Comparison of ENCODE assay signal across 23 cellular contexts in the genomic region with DNA sequence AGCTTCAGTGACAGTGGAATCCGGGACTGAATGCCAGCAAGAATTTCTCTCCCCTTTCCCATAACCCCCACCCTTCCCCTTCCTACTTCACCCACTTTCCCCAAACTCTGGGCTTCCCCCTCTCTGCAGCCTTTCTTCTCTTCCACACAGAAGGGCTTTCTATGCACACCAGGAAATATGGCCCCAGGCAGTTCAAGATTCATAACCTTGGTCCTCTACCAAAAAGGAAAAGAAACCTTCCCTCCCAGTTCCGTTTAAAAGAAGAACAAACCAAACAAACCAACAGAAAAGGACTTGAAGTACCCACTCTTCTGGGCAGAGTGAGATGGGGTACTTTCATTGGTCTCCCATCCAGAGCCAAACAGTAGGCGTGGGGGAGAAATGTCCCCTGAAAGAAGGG.
DNase-seq lines count a peak whose midpoint lies in the region; ATAC-seq and TF ChIP-seq lines count a peak whose summit lies in the region.
"Had no signal": no experiment of that assay in that cellular context is flagged by ENCODE, and none has a peak within 500 bp of the region (broad histone marks: within the 10 kb centered on the region; RNA-seq: fewer than 3 reads in every experiment).

No MANE protein-coding gene starts in this region.

- ATAC-seq in HG03354 (IDR thresholded peaks at IDR 0.05; ENCODE audit: poor library complexity, severe bottlenecking, unreplicated experiment): no peak
- ATAC-seq: activated T-cell treated with anti-CD3 and anti-CD28 coated beads, Interleukin-2, amount 50 U/mL, for 72 hours; left lung; naive thymus-derived CD8-positive, alpha-beta T cell had no signal

- no peaks in the 10 kb centered on the region for H3K27me3 Mint-ChIP-seq in chondrocyte (ENCODE audit: low read depth)

- H3K36me3 ChIP-seq in HEK293 (ENCODE audit: control insufficient read depth in 2 of 2, insufficient read depth in 1 of 2, low read length in 2 of 2): no peaks in the 10 kb centered on the region
- no peaks in the 10 kb centered on the region for H3K36me3 ChIP-seq in osteoblast (ENCODE audit: insufficient read depth, low read length)
- H3K36me3 ChIP-seq: left lung, WERI-Rb-1 had no signal

- no peaks in the 10 kb centered on the region for H3K27me3 ChIP-seq in osteoblast (ENCODE audit: insufficient read depth, low read length)

- H3K4me1 ChIP-seq in HEK293 (ENCODE audit: control insufficient read depth, insufficient read depth, low read length): no peaks in the 10 kb centered on the region
- peaks cover 55% of the 10 kb centered on the region for H3K4me1 ChIP-seq in osteoblast (ENCODE audit: insufficient read depth, low read length)
- H3K4me1 ChIP-seq: parathyroid adenoma had no signal

- peaks cover 57% of the 10 kb centered on the region for H3K4me1 Mint-ChIP-seq in chondrocyte (ENCODE audit: low read depth)

- H3K36me3 Mint-ChIP-seq in chondrocyte (ENCODE audit: low read depth): peaks cover 6% of the 10 kb centered on the region

- H3K9me3 ChIP-seq in HEK293 (ENCODE audit: control insufficient read depth, insufficient read depth, low read depth, low read length) (no peaks in the 10 kb centered on the region), osteoblast (ENCODE audit: low read depth, low read length) (no peaks in the 10 kb centered on the region)
- H3K9me3 ChIP-seq: left lung had no signal

- no peaks in the 10 kb centered on the region for H4K20me1 ChIP-seq in osteoblast (ENCODE audit: insufficient read depth, low read length)

- H3K27ac ChIP-seq in HEK293 (ENCODE audit: extremely low read depth, low read depth, low read length): no peak overlapping the region
- H3K27ac ChIP-seq in osteoblast (ENCODE audit: low read depth, low read length): peak overlapping the region; percentile 8
- H3K27ac ChIP-seq: HL-60, left lung, WERI-Rb-1 had no signal

- no peak overlapping the region for H3K4me3 ChIP-seq in AG10803 (ENCODE audit: low read length)
- no peak overlapping the region for H3K4me3 ChIP-seq in HEK293 (ENCODE audit: low read depth, low read length)
- H3K4me3 ChIP-seq in osteoblast (ENCODE audit: insufficient read depth, low read length): no peak overlapping the region
- H3K4me3 ChIP-seq: left lung had no signal

- DNase-seq in AG10803 (ENCODE audit: low read depth): peak; percentile 39
- no peak for DNase-seq in chondrocyte (ENCODE audit: low spot score)
- no peak for DNase-seq in osteoblast (ENCODE audit: insufficient read length, low spot score, missing footprints)
- DNase-seq in ureter (ENCODE audit: low spot score): no peak
- no peak for DNase-seq in stimulated activated naive CD4-positive, alpha-beta T cell (lab: John Stamatoyannopoulos, UW)
- DNase-seq in kidney glomerular epithelial cell (lab: John Stamatoyannopoulos, UW): no peak
- DNase-seq: activated CD4-positive, alpha-beta T cell treated with anti-CD3 and anti-CD28 coated beads, Interleukin-2, amount 10 ng/mL, durations not matched to agents 7 days and 5 days; activated naive CD4-positive, alpha-beta T cell treated with anti-CD3 and anti-CD28 coated beads, Interleukin-2, amount 50 U/mL, for 16 hours; activated T-cell treated with anti-CD3 and anti-CD28 coated beads, Interleukin-2, amount 50 U/mL, for 72 hours; left lung; naive thymus-derived CD8-positive, alpha-beta T cell; NCI-H1092 treated with DMSO at 0.1 percent for 48 hours; NCI-H2029 treated with DMSO at 0.1 percent for 48 hours; NCI-H226; NCI-H748 treated with DMSO at 0.1 percent for 48 hours; stimulated activated CD8-positive, alpha-beta memory T cell treated with anti-CD3 and anti-CD28 coated beads, Interleukin-4, amount 100 ng/mL, for 48 hours; WERI-Rb-1 had no signal

- H3K4me3 Mint-ChIP-seq in chondrocyte (ENCODE audit: unreplicated experiment): no peak overlapping the region
- H3K4me3 Mint-ChIP-seq: activated CD4-positive, alpha-beta T cell treated with anti-CD3 and anti-CD28 coated beads, Interleukin-2, amount 10 ng/mL, durations not matched to agents 7 days and 5 days; activated T-cell treated with anti-CD3 and anti-CD28 coated beads, Interleukin-2, amount 50 U/mL, for 72 hours; mesothelial cell of epicardium; naive thymus-derived CD8-positive, alpha-beta T cell; T-helper 2 cell treated with Interferon-gamma antibody and Interleukin-4, amounts not matched to agents 5 μg/mL and 100 μg/mL, for 36 hours had no signal

- H3K79me2 ChIP-seq in osteoblast (ENCODE audit: insufficient read depth, low read length): no peaks in the 10 kb centered on the region
- H3K79me2 ChIP-seq: parathyroid adenoma had no signal

- H3K4me2 ChIP-seq in osteoblast (ENCODE audit: insufficient read depth, low read length): no peak overlapping the region

- POLR2A ChIA-PET in HEK293 (lab: Yijun Ruan, JAX): no interaction called here

- no peak for TF ChIP-seq CTCF in AG10803 (conservative IDR thresholded peaks at IDR 0.05; ENCODE audit: low read length)
- TF ChIP-seq CTCF in HEK293 (tag by site-specific recombination; IDR thresholded peaks at IDR 0.05): no peak
- TF ChIP-seq CTCF in chondrocyte (IDR thresholded peaks at IDR 0.05): no peak
- no peak for TF ChIP-seq CTCF in osteoblast (IDR thresholded peaks at IDR 0.05; ENCODE audit: extremely low read depth, low read depth, low read length)

- peaks cover 7% of the 10 kb centered on the region for H3K9me3 Mint-ChIP-seq in chondrocyte (ENCODE audit: low read depth)
- H3K9me3 Mint-ChIP-seq: activated CD4-positive, alpha-beta T cell treated with anti-CD3 and anti-CD28 coated beads, Interleukin-2, amount 10 ng/mL, durations not matched to agents 7 days and 5 days; activated T-cell treated with anti-CD3 and anti-CD28 coated beads, Interleukin-2, amount 50 U/mL, for 72 hours had no signal

- CTCF ChIA-PET in HEK293 (lab: Yijun Ruan, JAX): interaction anchor here (1.8 to 6.0 kb wide), 2 partner anchors 115 to 153 kb away, joined by 6 to 65 read pairs; no protein-coding TSS in a partner anchor

- H2AFZ ChIP-seq in osteoblast (ENCODE audit: low read length): no peak overlapping the region
- H2AFZ ChIP-seq: parathyroid adenoma had no signal

- H3K27ac Mint-ChIP-seq in chondrocyte (ENCODE audit: unreplicated experiment): peak overlapping the region; percentile 98
- H3K27ac Mint-ChIP-seq: activated CD4-positive, alpha-beta T cell treated with anti-CD3 and anti-CD28 coated beads, Interleukin-2, amount 10 ng/mL, durations not matched to agents 7 days and 5 days; activated T-cell treated with anti-CD3 and anti-CD28 coated beads, Interleukin-2, amount 50 U/mL, for 72 hours; mesothelial cell of epicardium; T-helper 2 cell treated with Interferon-gamma antibody and Interleukin-4, amounts not matched to agents 5 μg/mL and 100 μg/mL, for 36 hours had no signal

TF ChIP-seq in HEK293, 187 proteins besides CTCF, POLR2A, EP300 and RAD21:
- TF ChIP-seq, protein P1, sequence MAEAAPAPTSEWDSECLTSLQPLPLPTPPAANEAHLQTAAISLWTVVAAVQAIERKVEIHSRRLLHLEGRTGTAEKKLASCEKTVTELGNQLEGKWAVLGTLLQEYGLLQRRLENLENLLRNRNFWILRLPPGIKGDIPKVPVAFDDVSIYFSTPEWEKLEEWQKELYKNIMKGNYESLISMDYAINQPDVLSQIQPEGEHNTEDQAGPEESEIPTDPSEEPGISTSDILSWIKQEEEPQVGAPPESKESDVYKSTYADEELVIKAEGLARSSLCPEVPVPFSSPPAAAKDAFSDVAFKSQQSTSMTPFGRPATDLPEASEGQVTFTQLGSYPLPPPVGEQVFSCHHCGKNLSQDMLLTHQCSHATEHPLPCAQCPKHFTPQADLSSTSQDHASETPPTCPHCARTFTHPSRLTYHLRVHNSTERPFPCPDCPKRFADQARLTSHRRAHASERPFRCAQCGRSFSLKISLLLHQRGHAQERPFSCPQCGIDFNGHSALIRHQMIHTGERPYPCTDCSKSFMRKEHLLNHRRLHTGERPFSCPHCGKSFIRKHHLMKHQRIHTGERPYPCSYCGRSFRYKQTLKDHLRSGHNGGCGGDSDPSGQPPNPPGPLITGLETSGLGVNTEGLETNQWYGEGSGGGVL (tag by site-specific recombination; IDR thresholded peaks at IDR 0.05): peak; percentile 45
- TF ChIP-seq ZNF155 (tag by site-specific recombination; IDR thresholded peaks at IDR 0.05): no peak
- peak; percentile 47; the same call in 1 of the 2 replicates for TF ChIP-seq PRDM1 (tag by site-specific recombination; IDR thresholded peaks at IDR 0.05)
- TF ChIP-seq, protein P2, sequence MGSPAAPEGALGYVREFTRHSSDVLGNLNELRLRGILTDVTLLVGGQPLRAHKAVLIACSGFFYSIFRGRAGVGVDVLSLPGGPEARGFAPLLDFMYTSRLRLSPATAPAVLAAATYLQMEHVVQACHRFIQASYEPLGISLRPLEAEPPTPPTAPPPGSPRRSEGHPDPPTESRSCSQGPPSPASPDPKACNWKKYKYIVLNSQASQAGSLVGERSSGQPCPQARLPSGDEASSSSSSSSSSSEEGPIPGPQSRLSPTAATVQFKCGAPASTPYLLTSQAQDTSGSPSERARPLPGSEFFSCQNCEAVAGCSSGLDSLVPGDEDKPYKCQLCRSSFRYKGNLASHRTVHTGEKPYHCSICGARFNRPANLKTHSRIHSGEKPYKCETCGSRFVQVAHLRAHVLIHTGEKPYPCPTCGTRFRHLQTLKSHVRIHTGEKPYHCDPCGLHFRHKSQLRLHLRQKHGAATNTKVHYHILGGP (tag by site-specific recombination; IDR thresholded peaks at IDR 0.05): 0 out of 2 replicates have a peak, but pooled peaks have one; percentile 46
